In genomic region chr4:183636923-183637322, GRCh38 we compare ENCODE assay signal across 1 cellular context.
TF ChIP-seq lines count a peak whose summit lies in the region.

No MANE protein-coding gene starts in this region.

TF ChIP-seq in endothelial cell of umbilical vein, 7 proteins besides CTCF, POLR2A, EP300 and RAD21 (continued from another document):
- TF ChIP-seq FOS (IDR thresholded peaks at IDR 0.05; ENCODE audit: borderline replicate concordance, insufficient read depth, low read length): no peak
